ENCODE assay signal across 25 cellular contexts in the genomic region with DNA sequence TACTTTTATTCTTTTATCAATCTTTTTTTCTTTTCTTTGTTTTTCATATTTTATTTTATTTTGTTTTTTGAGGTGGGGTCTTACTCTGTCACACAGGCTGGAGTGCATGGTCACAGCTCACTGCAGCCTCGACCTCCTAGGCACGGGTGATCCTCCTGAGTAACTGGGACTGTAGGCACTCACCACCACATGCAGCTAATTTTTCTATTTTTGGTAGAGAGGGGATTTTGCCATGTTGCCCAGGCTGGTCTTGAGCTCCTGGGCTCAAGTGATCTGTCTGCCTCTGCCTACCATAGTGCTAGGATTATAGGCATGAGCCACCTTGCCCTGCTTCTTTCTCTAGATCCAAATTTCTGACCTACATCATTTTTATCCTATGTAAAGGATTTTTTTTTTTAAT.
DNase-seq lines count a peak whose midpoint lies in the region; ATAC-seq and TF ChIP-seq lines count a peak whose summit lies in the region.
"Had no signal": no experiment of that assay in that cellular context is flagged by ENCODE, and none has a peak within 500 bp of the region (broad histone marks: within the 10 kb centered on the region; RNA-seq: fewer than 3 reads in every experiment).

No MANE protein-coding gene starts in this region.

- H3K27ac ChIP-seq in Karpas-422 (ENCODE audit: low read length), result no peak overlapping the region
- H3K27ac ChIP-seq: epithelial cell of prostate, thoracic aorta had no signal

- intact Hi-C loops in activated B cell treated with CpG ODN at 0.5 μM for 24 hours (cut with micrococcal nuclease), result loop anchor here (10.0 kb wide), 1 partner anchor 907 kb away; the partner anchor contains the start of gene SOX4

- H4K20me1 ChIP-seq in Karpas-422 (ENCODE audit: insufficient read depth, low read depth, low read length), result peaks cover 4% of the 10 kb centered on the region; the same call in 1 of the 2 replicates

- no peaks in the 10 kb centered on the region for H3K9me3 ChIP-seq in Karpas-422 (ENCODE audit: low read length)
- H3K9me3 ChIP-seq: thoracic aorta had no signal

- H3K27ac Mint-ChIP-seq in activated B cell treated with CpG ODN at 0.5 μM for 24 hours (no peak overlapping the region), immature natural killer cell (no peak overlapping the region)

- no peaks in the 10 kb centered on the region for H3K9me2 ChIP-seq in Karpas-422 (replicated peaks; ENCODE audit: insufficient read depth, low read length)

- H3K36me3 Mint-ChIP-seq in activated B cell treated with CpG ODN at 0.5 μM for 24 hours (ENCODE audit: low read depth), result peaks cover 5% of the 10 kb centered on the region
- H3K36me3 Mint-ChIP-seq in immature natural killer cell, result peaks cover 0 to 7% (median 0%) of the 10 kb centered on the region in 3 donors
- H3K36me3 Mint-ChIP-seq: natural killer cell had no signal

- no peak overlapping the region for H3K4me3 Mint-ChIP-seq in activated B cell treated with CpG ODN at 0.5 μM for 24 hours
- no peak overlapping the region for H3K4me3 Mint-ChIP-seq in immature natural killer cell
- H3K4me3 Mint-ChIP-seq: natural killer cell; stimulated activated naive CD8-positive, alpha-beta T cell treated with anti-CD3 and anti-CD28 coated beads, Interleukin-15, Interleukin-2, amounts not matched to agents 100 ng/mL and 50 ng/mL, for 24 hours had no signal

- H3K4me1 ChIP-seq in Karpas-422 (ENCODE audit: low read length), result peaks cover 22% of the 10 kb centered on the region

- DNase-seq in Karpas-422, result no peak
- DNase-seq in activated B cell treated with CpG ODN at 0.5 μM for 24 hours, result no peak
- no peak for DNase-seq in midbrain (lab: John Stamatoyannopoulos, UW)
- no peak for DNase-seq in immature natural killer cell
- no peak for DNase-seq in OCI-M1 (lab: John Stamatoyannopoulos, UW)
- DNase-seq: activated CD4-positive, alpha-beta T cell treated with anti-CD3 and anti-CD28 coated beads for 4 hours; activated effector memory CD4-positive, alpha-beta T cell treated with Interleukin-2 at 50 U/mL for 16 hours; activated T-cell treated with anti-CD3 and anti-CD28 coated beads for 4 hours; anterior cingulate cortex; GDM1; H7; KG1; natural killer cell; NCI-H146; NCI-H526; occipital lobe; stimulated activated CD4-positive, alpha-beta T cell treated with anti-CD3 and anti-CD28 coated beads, Interleukin-15, amount 100 ng/mL, for 24 hours; T-helper 2 cell had no signal

- POLR2A ChIA-PET in activated B cell treated with CpG ODN at 0.5 μM for 24 hours (lab: Charles Lee), result no interaction called here

- H3K36me3 ChIP-seq in Karpas-422 (ENCODE audit: insufficient read depth, low read length), result no peaks in the 10 kb centered on the region
- H3K36me3 ChIP-seq: thoracic aorta had no signal

- TF ChIP-seq CTCF in activated B cell treated with CpG ODN at 0.5 μM for 24 hours (IDR thresholded peaks at IDR 0.05), result no peak

- H3K4me2 ChIP-seq in Karpas-422 (ENCODE audit: low read depth, low read length, poor library complexity, severe bottlenecking), result peak overlapping the region; percentile 49

- 0 out of 2 replicates have a peak, but pooled peaks cover 6% of the 10 kb centered on the region for H3K79me2 ChIP-seq in Karpas-422 (ENCODE audit: low read length)

- no peak overlapping the region for H2AFZ ChIP-seq in Karpas-422 (ENCODE audit: low read length)

- H3K4me1 Mint-ChIP-seq in activated B cell treated with CpG ODN at 0.5 μM for 24 hours, result peaks cover 30% of the 10 kb centered on the region
- H3K4me1 Mint-ChIP-seq in immature natural killer cell, result peaks cover 23 to 34% of the 10 kb centered on the region in 2 donors

- H3K27me3 ChIP-seq in Karpas-422 (ENCODE audit: low read length), result no peaks in the 10 kb centered on the region

- no peak overlapping the region for H3K4me3 ChIP-seq in Karpas-422 (ENCODE audit: low read length)
- H3K4me3 ChIP-seq: thoracic aorta had no signal

- no peaks in the 10 kb centered on the region for H3K27me3 Mint-ChIP-seq in activated B cell treated with CpG ODN at 0.5 μM for 24 hours
- no peaks in the 10 kb centered on the region for H3K27me3 Mint-ChIP-seq in immature natural killer cell (ENCODE audit: low read depth in 3 of 3)
- H3K27me3 Mint-ChIP-seq: activated naive CD8-positive, alpha-beta T cell; stimulated activated naive CD8-positive, alpha-beta T cell treated with anti-CD3 and anti-CD28 coated beads, Interleukin-15, Interleukin-2, amounts not matched to agents 100 ng/mL and 50 ng/mL, for 24 hours had no signal

- ATAC-seq in GM18498 (IDR thresholded peaks at IDR 0.05; ENCODE audit: unreplicated experiment), result peak; percentile 32
- peak; percentile 61 for ATAC-seq in GM19463 (IDR thresholded peaks at IDR 0.05; ENCODE audit: unreplicated experiment)
- peak; percentile 42 for ATAC-seq in activated B cell treated with CpG ODN at 0.5 μM for 24 hours (ENCODE audit: low read depth)
- ATAC-seq: natural killer cell, SK-N-SH treated with all-trans-retinoic acid at 6 μM for 48 hours had no signal

- H3K9ac ChIP-seq in Karpas-422 (ENCODE audit: low read length), result no peak overlapping the region

- no peaks in the 10 kb centered on the region for H3K9me3 Mint-ChIP-seq in activated B cell treated with CpG ODN at 0.5 μM for 24 hours
- H3K9me3 Mint-ChIP-seq in immature natural killer cell, result no peaks in the 10 kb centered on the region
- H3K9me3 Mint-ChIP-seq: natural killer cell had no signal

- CTCF ChIA-PET in activated B cell treated with CpG ODN at 0.5 μM for 24 hours (lab: Charles Lee), result no interaction called here
